16 cellular contexts compared by ENCODE assay signal in the genomic region with DNA sequence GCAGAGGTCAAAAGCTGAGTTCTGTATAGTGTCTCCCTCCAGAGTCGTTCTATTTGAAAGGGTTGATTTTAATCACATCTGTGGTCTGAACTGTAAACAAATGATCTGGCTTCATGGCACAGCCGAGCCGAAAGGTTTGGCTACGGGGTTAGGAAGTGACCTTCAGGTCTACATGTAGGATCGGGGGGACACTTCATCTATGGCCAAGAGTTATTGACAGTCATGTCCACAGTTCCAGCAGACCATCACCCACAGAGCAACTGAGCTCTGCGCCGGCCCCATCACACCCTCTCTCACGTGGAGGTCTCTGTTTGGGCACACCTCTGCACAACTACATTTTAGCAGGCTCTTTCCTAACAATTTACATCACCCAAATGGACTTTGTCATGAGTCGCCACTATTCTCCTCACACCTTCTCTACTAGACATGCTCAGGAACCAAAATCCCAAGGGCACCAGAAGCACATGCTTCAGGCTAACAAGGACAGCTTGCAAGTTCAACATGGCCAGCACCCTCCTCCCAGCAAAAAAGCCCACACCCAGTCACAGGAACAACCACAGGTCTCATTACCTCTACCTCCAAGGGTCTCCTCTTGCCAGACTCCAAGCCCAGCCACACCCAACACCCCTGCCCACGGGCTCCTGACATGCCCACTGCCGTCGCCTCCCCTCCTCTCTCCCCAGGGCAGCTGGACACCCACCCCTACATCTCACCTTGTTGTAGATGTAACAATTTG. TPM values are rescaled to one million over a fixed set of nuclear protein-coding genes. Genes with fewer than 3 reads are reported as not detected.
DNase-seq lines count a peak whose midpoint lies in the region; ATAC-seq and TF ChIP-seq lines count a peak whose summit lies in the region.
"Had no signal": no experiment of that assay in that cellular context is flagged by ENCODE, and none has a peak within 500 bp of the region (broad histone marks: within the 10 kb centered on the region; RNA-seq: fewer than 3 reads in every experiment).

No MANE protein-coding gene starts in this region.

- H3K27me3 Mint-ChIP-seq in activated CD8-positive, alpha-beta memory T cell treated with anti-CD3 and anti-CD28 coated beads, Interleukin-2, amount 10 ng/mL, durations not matched to agents 7 days and 5 days, result no peaks in the 10 kb centered on the region
- H3K27me3 Mint-ChIP-seq in T-helper 17 cell (no peaks in the 10 kb centered on the region), progenitor cell of endocrine pancreas (no peaks in the 10 kb centered on the region)

- ATAC-seq in activated CD8-positive, alpha-beta memory T cell treated with anti-CD3 and anti-CD28 coated beads, Interleukin-2, amount 10 ng/mL, durations not matched to agents 7 days and 5 days, result no peak
- ATAC-seq in T-helper 17 cell, result no peak
- no peak for ATAC-seq in HG03457 (IDR thresholded peaks at IDR 0.05; ENCODE audit: unreplicated experiment)
- ATAC-seq: A549 had no signal

- peak overlapping the region; percentile 14 for H3K27ac Mint-ChIP-seq in activated CD8-positive, alpha-beta memory T cell treated with anti-CD3 and anti-CD28 coated beads, Interleukin-2, amount 10 ng/mL, durations not matched to agents 7 days and 5 days
- peak overlapping the region; percentile 75 for H3K27ac Mint-ChIP-seq in T-helper 17 cell
- H3K27ac Mint-ChIP-seq in progenitor cell of endocrine pancreas, result peak overlapping the region; percentile 19

- H3K36me3 Mint-ChIP-seq in activated CD8-positive, alpha-beta memory T cell treated with anti-CD3 and anti-CD28 coated beads, Interleukin-2, amount 10 ng/mL, durations not matched to agents 7 days and 5 days, result peaks cover 44% of the 10 kb centered on the region
- H3K36me3 Mint-ChIP-seq in T-helper 17 cell (ENCODE audit: low read depth), result peaks cover 18% of the 10 kb centered on the region
- H3K36me3 Mint-ChIP-seq in progenitor cell of endocrine pancreas (ENCODE audit: insufficient read depth), result peaks cover 19% of the 10 kb centered on the region

- no peaks in the 10 kb centered on the region for H3K9me3 Mint-ChIP-seq in activated CD8-positive, alpha-beta memory T cell treated with anti-CD3 and anti-CD28 coated beads, Interleukin-2, amount 10 ng/mL, durations not matched to agents 7 days and 5 days (ENCODE audit: low read depth)
- no peaks in the 10 kb centered on the region for H3K9me3 Mint-ChIP-seq in progenitor cell of endocrine pancreas (ENCODE audit: low read depth)

- no peak overlapping the region for H3K4me3 Mint-ChIP-seq in activated CD8-positive, alpha-beta memory T cell treated with anti-CD3 and anti-CD28 coated beads, Interleukin-2, amount 10 ng/mL, durations not matched to agents 7 days and 5 days
- H3K4me3 Mint-ChIP-seq in T-helper 17 cell (no peak overlapping the region), progenitor cell of endocrine pancreas (ENCODE audit: low read depth) (no peak overlapping the region)

- H3K9me3 ChIP-seq in T-helper 17 cell (ENCODE audit: control insufficient read depth, low read length, poor library complexity, severe bottlenecking), result no peaks in the 10 kb centered on the region
- H3K9me3 ChIP-seq: A549 had no signal

- no peak for DNase-seq in activated CD8-positive, alpha-beta memory T cell treated with anti-CD3 and anti-CD28 coated beads, Interleukin-2, amount 10 ng/mL, durations not matched to agents 7 days and 5 days
- no peak for DNase-seq in activated CD8-positive, alpha-beta memory T cell treated with anti-CD3 and anti-CD28 coated beads, Interleukin-2, amount 50 U/mL, for 48 hours
- no peak for DNase-seq in T-helper 17 cell
- DNase-seq in fibroblast of villous mesenchyme (ENCODE audit: low read depth), result peak; percentile 77
- no peak for DNase-seq in progenitor cell of endocrine pancreas (ENCODE audit: low spot score, unreplicated experiment)
- no peak for DNase-seq in NCI-H2081 treated with DMSO at 0.1 percent for 48 hours (lab: John Stamatoyannopoulos, UW)
- no peak for DNase-seq in inferior parietal cortex (ENCODE audit: extremely low spot score)
- DNase-seq: activated CD4-positive, CD25-positive, alpha-beta regulatory T cell treated with anti-CD3 and anti-CD28 coated beads, Interleukin-2, amount 50 U/mL, for 72 hours; activated T-cell treated with anti-CD3 and anti-CD28 coated beads, Interleukin-2, amount 50 U/mL, for 1 hour; cortex of kidney; kidney glomerular epithelial cell; MV-4-11; stimulated activated CD4-positive, alpha-beta T cell treated with anti-CD3 and anti-CD28 coated beads, Interleukin-15, amount 100 ng/mL, for 24 hours had no signal

- CTCF ChIA-PET in activated CD8-positive, alpha-beta memory T cell treated with anti-CD3 and anti-CD28 coated beads, Interleukin-2, amount 10 ng/mL, durations not matched to agents 7 days and 5 days (lab: Charles Lee), result interaction anchor here (1.2 to 1.3 kb wide), 2 partner anchors 151 to 167 kb away, joined by 3 read pairs; no protein-coding TSS in a partner anchor

- H3K4me3 ChIP-seq in fibroblast of villous mesenchyme (ENCODE audit: low read depth, low read length), result no peak overlapping the region
- H3K4me3 ChIP-seq: A549 had no signal

- H3K4me1 Mint-ChIP-seq in activated CD8-positive, alpha-beta memory T cell treated with anti-CD3 and anti-CD28 coated beads, Interleukin-2, amount 10 ng/mL, durations not matched to agents 7 days and 5 days, result peaks cover 2% of the 10 kb centered on the region
- H3K4me1 Mint-ChIP-seq in T-helper 17 cell (peaks cover 34% of the 10 kb centered on the region), progenitor cell of endocrine pancreas (ENCODE audit: low read depth) (peaks cover 9% of the 10 kb centered on the region)

- TF ChIP-seq CTCF in fibroblast of villous mesenchyme (IDR thresholded peaks at IDR 0.05; ENCODE audit: insufficient read depth, low read depth, low read length) (no peak), progenitor cell of endocrine pancreas (IDR thresholded peaks at IDR 0.05; ENCODE audit: unreplicated experiment) (no peak)

RNA-seq across cellular contexts. Expression of gene EPHX3, which starts 36.1 kb away (rescaled TPM):
- total RNA-seq in activated CD8-positive, alpha-beta memory T cell treated with anti-CD3 and anti-CD28 coated beads, Interleukin-2, amount 10 ng/mL, durations not matched to agents 7 days and 5 days, result under 1 TPM in 1 of 2 experiments, not detected in 1; 0.19 TPM
- total RNA-seq in T-helper 17 cell, result not detected
- under 0.01 TPM in 2 replicates for total RNA-seq in fibroblast of villous mesenchyme
- total RNA-seq in progenitor cell of endocrine pancreas, result 7.1 and 7.8 TPM in 2 replicates
- total RNA-seq: T-helper 1 cell treated with Interleukin-12 subunit alpha and Interleukin-12 subunit beta and Interleukin-4 antibody, amounts not matched to agents 30 ng/mL and 1 ng/mL, for 36 hours had no signal

Comparison
In these comparisons a context has a peak if more than half of its experiments do, and no peak if none do; other contexts are left out.
1. H3K27ac Mint-ChIP-seq: peak in every context shown above with its lines; median percentile 75 in T-helper 17 cell; 19 in progenitor cell of endocrine pancreas; 14 in activated CD8-positive, alpha-beta memory T cell treated with anti-CD3 and anti-CD28 coated beads, Interleukin-2, amount 10 ng/mL, durations not matched to agents 7 days and 5 days.